ENCODE assay signal across 1 cellular context in the genomic region with DNA sequence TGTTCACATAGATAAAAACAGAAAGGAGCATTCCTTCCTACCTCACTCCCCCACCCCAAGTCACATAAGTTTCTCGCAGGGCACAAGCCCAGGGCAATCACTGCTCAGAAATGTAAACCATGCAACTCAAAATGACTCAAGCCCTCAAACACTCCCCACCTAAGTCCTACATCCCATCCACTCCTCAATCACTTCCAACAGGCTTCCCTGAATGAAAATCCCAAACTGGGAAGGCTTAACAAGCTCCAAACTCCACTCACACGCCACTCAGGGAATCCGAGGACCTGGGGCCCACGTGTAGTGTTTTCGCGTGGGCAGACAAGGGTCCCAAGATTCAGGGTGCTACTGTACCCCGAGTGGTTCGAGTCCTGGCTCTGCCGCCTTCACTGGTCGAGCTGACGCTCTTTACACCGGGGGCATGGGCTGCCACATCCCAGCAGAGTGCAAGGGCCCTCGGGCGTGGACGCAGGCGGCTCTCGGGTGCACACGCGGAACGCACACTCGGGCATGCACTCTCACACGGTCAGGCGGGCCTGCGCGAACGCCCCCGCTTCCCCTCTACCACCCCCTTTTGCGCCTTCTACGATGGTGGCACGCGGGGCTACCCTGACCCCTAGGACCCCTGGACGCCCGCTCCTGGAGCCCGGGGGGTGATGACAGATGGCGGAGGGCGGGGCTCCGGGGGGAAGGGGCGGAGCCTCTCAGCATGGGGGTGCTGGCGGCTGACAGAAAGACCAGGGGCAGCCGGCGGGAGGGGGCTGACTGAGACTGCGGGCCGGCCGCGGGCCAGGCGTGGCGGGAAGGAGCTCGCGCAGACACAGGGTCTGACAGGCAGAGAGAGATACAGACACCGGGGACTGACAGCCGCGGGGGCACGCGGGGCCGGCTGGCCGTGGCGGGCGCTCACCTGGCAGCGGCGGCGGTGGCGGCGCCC.
A peak's percentile ranks its signal among the peaks of the same experiment; 100 is the strongest.
TF ChIP-seq lines count a peak whose summit lies in the region.

No MANE protein-coding gene starts in this region.

TF ChIP-seq in HepG2, 621 proteins besides CTCF, POLR2A, EP300 and RAD21 (continued from another document and continues in another):
- peak; percentile 46; the same call in 1 of the 2 replicates for TF ChIP-seq THAP9 (CRISPR knock-in tag; IDR thresholded peaks at IDR 0.05; ENCODE audit: borderline replicate concordance)
- TF ChIP-seq ZNF292 (CRISPR knock-in tag; IDR thresholded peaks at IDR 0.05; ENCODE audit: borderline replicate concordance, low read depth): peak; percentile 82
- TF ChIP-seq ZNF652 (CRISPR knock-in tag; IDR thresholded peaks at IDR 0.05; ENCODE audit: borderline replicate concordance, low read depth): no peak
- TF ChIP-seq MYC (CRISPR knock-in tag; IDR thresholded peaks at IDR 0.05; ENCODE audit: borderline replicate concordance): peak; percentile 90; the same call in 1 of the 2 replicates
- TF ChIP-seq ZNF205 (CRISPR knock-in tag; IDR thresholded peaks at IDR 0.05): no peak
- TF ChIP-seq ZSCAN22 (CRISPR knock-in tag; IDR thresholded peaks at IDR 0.05): no peak
- peak; percentile 82 for TF ChIP-seq EED (CRISPR knock-in tag; IDR thresholded peaks at IDR 0.05)
- 0 out of 2 replicates have a peak, but pooled peaks have one; percentile 18 for TF ChIP-seq SIN3B (IDR thresholded peaks at IDR 0.05; ENCODE audit: low read length)
- 0 out of 2 replicates have a peak, but pooled peaks have one; percentile 19 for TF ChIP-seq ELF3 (CRISPR knock-in tag; IDR thresholded peaks at IDR 0.05)
- no peak; the same call in 1 of the 2 replicates for TF ChIP-seq ATF6 (CRISPR knock-in tag; conservative IDR thresholded peaks at IDR 0.05)
- TF ChIP-seq NR3C1 (CRISPR knock-in tag; IDR thresholded peaks at IDR 0.05): 0 out of 2 replicates have a peak, but pooled peaks have one; percentile 33
- peak; percentile 67; the same call in 1 of the 2 replicates for TF ChIP-seq REXO4 (CRISPR knock-in tag; IDR thresholded peaks at IDR 0.05; ENCODE audit: borderline replicate concordance)
- TF ChIP-seq RFX1 (IDR thresholded peaks at IDR 0.05): no peak
- TF ChIP-seq PITX1 (CRISPR knock-in tag; IDR thresholded peaks at IDR 0.05): peak; percentile 63; the same call in 1 of the 2 replicates
- TF ChIP-seq ZNF343 (CRISPR knock-in tag; IDR thresholded peaks at IDR 0.05): no peak
- 0 out of 2 replicates have a peak, but pooled peaks have one; percentile 69 for TF ChIP-seq CENPT (CRISPR knock-in tag; IDR thresholded peaks at IDR 0.05; ENCODE audit: low read depth)
- 0 out of 2 replicates have a peak, but pooled peaks have one; percentile 16 for TF ChIP-seq ZNF784 (CRISPR knock-in tag; IDR thresholded peaks at IDR 0.05; ENCODE audit: borderline replicate concordance)
- TF ChIP-seq HBP1 (CRISPR knock-in tag; IDR thresholded peaks at IDR 0.05; ENCODE audit: low read depth): peak; percentile 89
- TF ChIP-seq ZNF644 (CRISPR knock-in tag; IDR thresholded peaks at IDR 0.05; ENCODE audit: low read depth): no peak
- TF ChIP-seq YY1 (IDR thresholded peaks at IDR 0.05; ENCODE audit: insufficient read depth, insufficient replicate concordance, low read depth, low read length): peak; percentile 53
- TF ChIP-seq ZNF724P (CRISPR knock-in tag; IDR thresholded peaks at IDR 0.05; ENCODE audit: borderline replicate concordance): no peak
- peak; percentile 48; the same call in 1 of the 2 replicates for TF ChIP-seq PHF21A (CRISPR knock-in tag; IDR thresholded peaks at IDR 0.05)
- TF ChIP-seq RFX5 (IDR thresholded peaks at IDR 0.05; ENCODE audit: low read depth, low read length): no peak
- TF ChIP-seq, protein P1, sequence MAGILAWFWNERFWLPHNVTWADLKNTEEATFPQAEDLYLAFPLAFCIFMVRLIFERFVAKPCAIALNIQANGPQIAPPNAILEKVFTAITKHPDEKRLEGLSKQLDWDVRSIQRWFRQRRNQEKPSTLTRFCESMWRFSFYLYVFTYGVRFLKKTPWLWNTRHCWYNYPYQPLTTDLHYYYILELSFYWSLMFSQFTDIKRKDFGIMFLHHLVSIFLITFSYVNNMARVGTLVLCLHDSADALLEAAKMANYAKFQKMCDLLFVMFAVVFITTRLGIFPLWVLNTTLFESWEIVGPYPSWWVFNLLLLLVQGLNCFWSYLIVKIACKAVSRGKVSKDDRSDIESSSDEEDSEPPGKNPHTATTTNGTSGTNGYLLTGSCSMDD (CRISPR knock-in tag; IDR thresholded peaks at IDR 0.05): 0 out of 2 replicates have a peak, but pooled peaks have one; percentile 16
- TF ChIP-seq ZNF761 (CRISPR knock-in tag; conservative IDR thresholded peaks at IDR 0.05): no peak; the same call in 1 of the 2 replicates
- TF ChIP-seq FOXO1 (CRISPR knock-in tag; IDR thresholded peaks at IDR 0.05): peak; percentile 55
- TF ChIP-seq, protein P2, sequence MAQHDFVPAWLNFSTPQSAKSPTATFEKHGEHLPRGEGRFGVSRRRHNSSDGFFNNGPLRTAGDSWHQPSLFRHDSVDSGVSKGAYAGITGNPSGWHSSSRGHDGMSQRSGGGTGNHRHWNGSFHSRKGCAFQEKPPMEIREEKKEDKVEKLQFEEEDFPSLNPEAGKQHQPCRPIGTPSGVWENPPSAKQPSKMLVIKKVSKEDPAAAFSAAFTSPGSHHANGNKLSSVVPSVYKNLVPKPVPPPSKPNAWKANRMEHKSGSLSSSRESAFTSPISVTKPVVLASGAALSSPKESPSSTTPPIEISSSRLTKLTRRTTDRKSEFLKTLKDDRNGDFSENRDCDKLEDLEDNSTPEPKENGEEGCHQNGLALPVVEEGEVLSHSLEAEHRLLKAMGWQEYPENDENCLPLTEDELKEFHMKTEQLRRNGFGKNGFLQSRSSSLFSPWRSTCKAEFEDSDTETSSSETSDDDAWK (CRISPR knock-in tag; IDR thresholded peaks at IDR 0.05): no peak
- TF ChIP-seq HNF1A (IDR thresholded peaks at IDR 0.05; ENCODE audit: low read depth): no peak
- peak; percentile 17; the same call in 1 of the 2 replicates for TF ChIP-seq HNF1A (CRISPR knock-in tag; IDR thresholded peaks at IDR 0.05; ENCODE audit: borderline replicate concordance)
- peak; percentile 92 for TF ChIP-seq MAX (IDR thresholded peaks at IDR 0.05)
- TF ChIP-seq TFDP2 (CRISPR knock-in tag; IDR thresholded peaks at IDR 0.05): peak; percentile 71
- TF ChIP-seq KAT7 (CRISPR knock-in tag; IDR thresholded peaks at IDR 0.05; ENCODE audit: borderline replicate concordance): peak; percentile 91
- peak; percentile 31 for TF ChIP-seq TEAD3 (CRISPR knock-in tag; optimal IDR thresholded peaks at IDR 0.05; ENCODE audit: borderline replicate concordance)
- peak; percentile 72; the same call in 1 of the 2 replicates for TF ChIP-seq ZNF30 (CRISPR knock-in tag; IDR thresholded peaks at IDR 0.05)
- TF ChIP-seq GATAD1 (CRISPR knock-in tag; IDR thresholded peaks at IDR 0.05): peak; percentile 63
- 0 out of 2 replicates have a peak, but pooled peaks have one; percentile 24 for TF ChIP-seq GLI4 (CRISPR knock-in tag; IDR thresholded peaks at IDR 0.05; ENCODE audit: borderline replicate concordance)
- no peak; the same call in 1 of the 2 replicates for TF ChIP-seq NCOA1 (CRISPR knock-in tag; IDR thresholded peaks at IDR 0.05)
- TF ChIP-seq ARHGAP35 (CRISPR knock-in tag; IDR thresholded peaks at IDR 0.05; ENCODE audit: borderline replicate concordance): peak; percentile 96
- TF ChIP-seq, protein P3, sequence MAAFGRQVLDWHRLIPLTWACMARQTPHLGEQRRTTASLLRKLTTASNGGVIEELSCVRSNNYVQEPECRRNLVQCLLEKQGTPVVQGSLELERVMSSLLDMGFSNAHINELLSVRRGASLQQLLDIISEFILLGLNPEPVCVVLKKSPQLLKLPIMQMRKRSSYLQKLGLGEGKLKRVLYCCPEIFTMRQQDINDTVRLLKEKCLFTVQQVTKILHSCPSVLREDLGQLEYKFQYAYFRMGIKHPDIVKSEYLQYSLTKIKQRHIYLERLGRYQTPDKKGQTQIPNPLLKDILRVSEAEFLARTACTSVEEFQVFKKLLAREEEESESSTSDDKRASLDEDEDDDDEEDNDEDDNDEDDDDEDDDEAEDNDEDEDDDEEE (CRISPR knock-in tag; IDR thresholded peaks at IDR 0.05): peak; percentile 88
- 0 out of 2 replicates have a peak, but pooled peaks have one; percentile 79 for TF ChIP-seq MYNN (CRISPR knock-in tag; IDR thresholded peaks at IDR 0.05; ENCODE audit: low read depth)
- TF ChIP-seq ZNF788 (CRISPR knock-in tag; IDR thresholded peaks at IDR 0.05; ENCODE audit: borderline replicate concordance): peak; percentile 64
